Comparison of ENCODE assay signal across 8 cellular contexts in the genomic region with DNA sequence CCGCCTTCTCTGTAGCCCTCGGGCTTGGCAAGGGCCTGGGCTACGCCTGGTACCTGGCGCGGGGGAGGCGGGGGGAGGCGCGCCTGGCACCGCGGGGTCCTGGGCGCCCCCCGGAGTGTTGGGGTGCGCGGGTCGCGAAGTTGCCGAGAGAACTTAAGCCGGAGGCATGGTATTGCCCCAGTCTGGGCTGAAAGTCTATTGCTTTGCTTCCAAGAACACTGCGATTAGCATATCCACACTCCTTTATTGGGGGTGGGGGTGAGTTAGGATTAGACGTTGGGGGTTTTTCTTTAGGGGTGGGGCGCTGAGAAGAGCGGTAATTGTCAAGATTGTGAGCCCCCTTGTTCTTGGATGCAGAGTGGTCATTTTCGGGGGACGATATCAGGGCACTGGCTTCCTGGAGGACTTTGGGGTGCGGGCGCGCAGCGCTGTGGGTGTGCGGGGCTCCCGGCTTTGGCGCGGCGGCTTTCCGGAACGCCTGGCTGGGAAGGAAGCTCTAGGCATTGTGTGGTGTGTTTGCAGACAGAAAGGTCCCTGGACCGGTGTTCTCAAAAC. TPM values are rescaled to one million over a fixed set of nuclear protein-coding genes. Genes with fewer than 3 reads are reported as not detected.
DNase-seq lines count a peak whose midpoint lies in the region; ATAC-seq and TF ChIP-seq lines count a peak whose summit lies in the region.

No MANE protein-coding gene starts in this region.

- no peaks in the 10 kb centered on the region for H3K27me3 ChIP-seq in right lobe of liver
- no peaks in the 10 kb centered on the region for H3K27me3 ChIP-seq in transverse colon

- H3K4me1 ChIP-seq in right lobe of liver (peaks cover 0 to 4% (median 0%) of the 10 kb centered on the region in 4 donors), transverse colon (peaks cover 7 to 46% (median 27%) of the 10 kb centered on the region in 4 donors), OCI-LY7 (ENCODE audit: insufficient read depth, low read length, poor library complexity, severe bottlenecking) (no peaks in the 10 kb centered on the region)

- no peak overlapping the region for H3K4me2 ChIP-seq in OCI-LY7 (ENCODE audit: low read length)

- peaks cover 9% of the 10 kb centered on the region for H3K36me3 Mint-ChIP-seq in MCF 10A (ENCODE audit: insufficient read depth, unreplicated experiment)

- H3K27me3 Mint-ChIP-seq in MCF 10A (ENCODE audit: insufficient read depth, unreplicated experiment), result no peaks in the 10 kb centered on the region

- TF ChIP-seq CTCF in MCF 10A (IDR thresholded peaks at IDR 0.05; ENCODE audit: unreplicated experiment) (no peak), right lobe of liver (IDR thresholded peaks at IDR 0.05) (no peak), transverse colon (IDR thresholded peaks at IDR 0.05) (no peak), OCI-LY7 (conservative IDR thresholded peaks at IDR 0.05; ENCODE audit: low read length) (no peak)

- TF ChIP-seq EP300 in transverse colon (IDR thresholded peaks at IDR 0.05; ENCODE audit: low read depth), result no peak

- intact Hi-C loops in MCF 10A (cut with micrococcal nuclease) (loop anchor here (2.0 to 5.0 kb wide), 2 partner anchors 150 to 198 kb away; no protein-coding TSS in a partner anchor), right lobe of liver (cut with DNase I) (no loop called here), transverse colon (cut with DNase I; ENCODE audit: low total_unique reads) (loop anchor here (10.0 kb wide), 1 partner anchor 146 kb away; no protein-coding TSS in a partner anchor), OCI-LY7 (cut with micrococcal nuclease; ENCODE audit: unreplicated experiment) (no loop called here)

- CTCF ChIA-PET in MCF 10A (lab: Yijun Ruan, JAX) (interaction anchor here (0.8 to 3.6 kb wide), 9 partner anchors 10 to 148 kb away, joined by 3 to 25 read pairs (median 4); no protein-coding TSS in a partner anchor), OCI-LY7 (lab: Charles Lee; ENCODE audit: unreplicated experiment) (no interaction called here)

- no peaks in the 10 kb centered on the region for H3K36me3 ChIP-seq in right lobe of liver
- no peaks in the 10 kb centered on the region for H3K36me3 ChIP-seq in transverse colon
- no peaks in the 10 kb centered on the region for H3K36me3 ChIP-seq in OCI-LY7 (ENCODE audit: insufficient read depth, low read length)

- ATAC-seq in HG03460 (IDR thresholded peaks at IDR 0.05; ENCODE audit: unreplicated experiment) (peak; percentile 8), right lobe of liver (peak; percentile 0 to 11 (median 3))

- peak overlapping the region; percentile 90 for H3K27ac Mint-ChIP-seq in MCF 10A (ENCODE audit: low read depth, unreplicated experiment)

- no peaks in the 10 kb centered on the region for H3K9me3 ChIP-seq in right lobe of liver
- no peaks in the 10 kb centered on the region for H3K9me3 ChIP-seq in transverse colon
- H3K9me3 ChIP-seq in OCI-LY7 (ENCODE audit: low read length), result no peaks in the 10 kb centered on the region

- no peak for DNase-seq in MCF 10A (ENCODE audit: unreplicated experiment)
- no peak for DNase-seq in right lobe of liver
- no peak for DNase-seq in transverse colon
- DNase-seq in NCI-H2227 (lab: John Stamatoyannopoulos, UW; ENCODE audit: unreplicated experiment), result no peak
- DNase-seq in amniotic stem cell (lab: John Stamatoyannopoulos, UW), result no peak
- no peak for DNase-seq in OCI-LY7 (ENCODE audit: low spot score)

- BruUV-seq in MCF 10A (replicated peaks; lab: Mats Ljungman, UMichigan) (no TSS peak), OCI-LY7 (replicated peaks; lab: Mats Ljungman, UMichigan) (no TSS peak)

- no peaks in the 10 kb centered on the region for H4K20me1 ChIP-seq in OCI-LY7 (ENCODE audit: insufficient read depth, low read length)

- POLR2A ChIA-PET in MCF 10A (lab: Yijun Ruan, JAX) (interaction anchor here (0.6 to 6.6 kb wide), 33 partner anchors 10 to 743 kb away, joined by 3 to 123 read pairs (median 5); a partner anchor contains a TSS), OCI-LY7 (lab: Charles Lee) (no interaction called here)

- no peaks in the 10 kb centered on the region for H3K79me2 ChIP-seq in OCI-LY7 (ENCODE audit: insufficient read depth, low read depth, low read length)

- peak; percentile 29 for TF ChIP-seq POLR2A in right lobe of liver (IDR thresholded peaks at IDR 0.05)
- no peak for TF ChIP-seq POLR2A in transverse colon (IDR thresholded peaks at IDR 0.05)

- H3K4me3 Mint-ChIP-seq in MCF 10A (ENCODE audit: unreplicated experiment), result peak overlapping the region; percentile 90

- peak overlapping the region; percentile 48 for H3K4me3 ChIP-seq in GM08714 (ENCODE audit: low read length)
- peak overlapping the region; percentile 79 to 90 (median 87) for H3K4me3 ChIP-seq in right lobe of liver
- H3K4me3 ChIP-seq in transverse colon, result peak overlapping the region; percentile 68 to 87 (median 82)
- no peak overlapping the region for H3K4me3 ChIP-seq in OCI-LY7 (ENCODE audit: low read depth, low read length, poor library complexity, severe bottlenecking)

- in situ Hi-C loops in transverse colon (cut with MboI; ENCODE audit: low pct_ligation_motif_present in 1 of 4, low pct_unique_long_range_greater_than_20kb in 1 of 4, low sequenced_read_pairs in 3 of 4), result no loop called here

- H2AFZ ChIP-seq in OCI-LY7 (ENCODE audit: low read length), result no peak overlapping the region

- no peaks in the 10 kb centered on the region for H3K9me3 Mint-ChIP-seq in MCF 10A (ENCODE audit: unreplicated experiment)

- no peaks in the 10 kb centered on the region for H3K9me2 ChIP-seq in OCI-LY7 (ENCODE audit: insufficient read depth, low read length)

- H3K4me1 Mint-ChIP-seq in MCF 10A (ENCODE audit: insufficient read depth, unreplicated experiment), result peaks cover 41% of the 10 kb centered on the region

- WGBS in right lobe of liver (ENCODE audit: insufficient coverage, low coverage, low lambda C conversion rate, missing lambda C conversion rate), result under 1% methylated on average over 30 of the region's 36 CpGs
- WGBS in transverse colon (ENCODE audit: low coverage in 1 of 2), 2 donors, result 10% methylated on average over 29 of the region's 36 CpGs; no CpG with 5 or more reads in 1 of the 2 donors

- H3K27ac ChIP-seq in right lobe of liver (peak overlapping the region; percentile 69 to 83 (median 77)), transverse colon (peak overlapping the region; percentile 96 to 97 (median 96)), OCI-LY7 (ENCODE audit: low read depth, low read length, poor library complexity, severe bottlenecking) (no peak overlapping the region)

RNA-seq across cellular contexts. Expression of a gene that starts 0.8 kb away (rescaled TPM):
- 31.0 and 35.3 TPM in 2 replicates for total RNA-seq in MCF 10A (2022)
- total RNA-seq in right lobe of liver, result 10 to 100 TPM in 4 of 6 experiments, 1 to 10 TPM in 2; 4.0 to 12.7 (median 11.3) TPM
- total RNA-seq in transverse colon, result 100 to 1,000 TPM in 1 of 4 donors, 10 to 100 TPM in 3; 34.5 to 125 (median 47.0) TPM
- not detected in 2 replicates for total RNA-seq in OCI-LY7 (2014; rRNA removed; shearing (Covaris generic))
- 0.04 TPM in 1 of 2 replicates, not detected in the other for total RNA-seq in OCI-LY7 (2022)

Comparison
In these comparisons a context has a peak if more than half of its experiments do, and no peak if none do; other contexts are left out.
1. RNA of a gene that starts 0.8 kb away (total RNA-seq): 34.5 to 125 TPM in transverse colon, 31.0 to 35.3 TPM in MCF 10A and 4.0 to 12.7 TPM in right lobe of liver; 0.04 TPM in OCI-LY7; every median in the first group is over 4 times any median in the second.
2. intact Hi-C loops: an anchor here in MCF 10A (2.0 to 5.0 kb wide) and transverse colon (10.0 kb wide); none called in right lobe of liver and OCI-LY7.